8 cellular contexts compared by ENCODE assay signal in the genomic region with DNA sequence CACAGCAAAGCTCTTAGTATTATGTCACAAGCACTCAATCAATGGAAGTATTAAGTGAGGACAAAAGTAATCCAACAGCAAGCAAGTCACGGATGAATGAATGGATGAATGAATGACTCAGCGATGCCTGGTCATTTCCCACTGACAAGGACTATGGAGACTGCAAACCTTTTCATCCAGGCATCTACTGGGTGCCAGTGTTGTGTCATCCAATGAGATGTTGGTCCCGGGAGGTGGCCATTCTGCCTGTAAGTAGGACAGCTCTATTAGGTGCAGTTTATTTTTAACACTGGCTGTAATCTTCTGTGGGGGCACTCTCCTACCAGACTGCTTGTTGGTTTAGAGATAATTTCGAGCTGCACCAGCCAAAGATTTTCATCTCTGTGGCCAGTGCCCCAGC. TPM values are rescaled to one million over a fixed set of nuclear protein-coding genes. Genes with fewer than 3 reads are reported as not detected.
A peak's percentile ranks its signal among the peaks of the same experiment; 100 is the strongest.
DNase-seq lines count a peak whose midpoint lies in the region; ATAC-seq and TF ChIP-seq lines count a peak whose summit lies in the region.
"Had no signal": no experiment of that assay in that cellular context is flagged by ENCODE, and none has a peak within 500 bp of the region (broad histone marks: within the 10 kb centered on the region; RNA-seq: fewer than 3 reads in every experiment).

No MANE protein-coding gene starts in this region.

- TF ChIP-seq CTCF in HFFc6 (IDR thresholded peaks at IDR 0.05) (peak; percentile 50; the same call in 1 of the 2 replicates), right atrium auricular region (IDR thresholded peaks at IDR 0.05) (no peak), thyroid gland (IDR thresholded peaks at IDR 0.05) (peak in 2 of 6 experiments; percentile 31 to 50)

- 13 to 18% methylated on average over 4 of the region's 4 CpGs for WGBS in thyroid gland, 2 donors

- no peaks in the 10 kb centered on the region for H3K36me3 Mint-ChIP-seq in HFFc6 (ENCODE audit: low read depth)
- H3K36me3 Mint-ChIP-seq in stimulated activated effector memory CD8-positive, alpha-beta T cell treated with anti-CD3 and anti-CD28 coated beads, Interleukin-12 subunit alpha, Interleukin-12 subunit beta, amount 100 ng/mL, for 72 hours, result no peaks in the 10 kb centered on the region

- H3K4me1 ChIP-seq in right atrium auricular region (peaks cover 0 to 6% of the 10 kb centered on the region in 2 donors), thyroid gland (no peaks in the 10 kb centered on the region)

- intact Hi-C loops in thyroid gland (cut with DNase I), result no loop called here

- H3K36me3 ChIP-seq in right atrium auricular region, result no peaks in the 10 kb centered on the region
- H3K36me3 ChIP-seq in thyroid gland, result no peaks in the 10 kb centered on the region

- ATAC-seq in SK-N-SH treated with all-trans-retinoic acid at 6 μM for 48 hours, result peak; percentile 89
- ATAC-seq in stimulated activated effector memory CD8-positive, alpha-beta T cell treated with anti-CD3 and anti-CD28 coated beads, Interleukin-12 subunit alpha, Interleukin-12 subunit beta, amount 100 ng/mL, for 72 hours, result no peak

- H3K9me3 ChIP-seq in right atrium auricular region (no peaks in the 10 kb centered on the region), thyroid gland (no peaks in the 10 kb centered on the region)

- H3K4me3 ChIP-seq in right atrium auricular region, result no peak overlapping the region
- H3K4me3 ChIP-seq in thyroid gland (replicated peaks in 1 of 3), result no peak overlapping the region

- DNase-seq in HFFc6 (peak; percentile 60), right atrium auricular region (ENCODE audit: low spot score) (peak; percentile 71), thyroid gland (peak; percentile 56 to 64), EL (no peak), ureter (ENCODE audit: low spot score) (no peak)
- DNase-seq in stimulated activated effector memory CD8-positive, alpha-beta T cell treated with anti-CD3 and anti-CD28 coated beads, Interleukin-12 subunit alpha, Interleukin-12 subunit beta, amount 100 ng/mL, for 72 hours (ENCODE audit: low spot score in 2 of 2), result no peak
- DNase-seq: naive B cell had no signal

- H3K27me3 ChIP-seq in right atrium auricular region, result no peaks in the 10 kb centered on the region
- no peaks in the 10 kb centered on the region for H3K27me3 ChIP-seq in thyroid gland

- peaks cover 18% of the 10 kb centered on the region for H3K4me1 Mint-ChIP-seq in HFFc6 (ENCODE audit: low read depth)
- H3K4me1 Mint-ChIP-seq in stimulated activated effector memory CD8-positive, alpha-beta T cell treated with anti-CD3 and anti-CD28 coated beads, Interleukin-12 subunit alpha, Interleukin-12 subunit beta, amount 100 ng/mL, for 72 hours, result no peaks in the 10 kb centered on the region
- H3K4me1 Mint-ChIP-seq: naive B cell had no signal

- no peak overlapping the region for H3K27ac Mint-ChIP-seq in HFFc6
- H3K27ac Mint-ChIP-seq in stimulated activated effector memory CD8-positive, alpha-beta T cell treated with anti-CD3 and anti-CD28 coated beads, Interleukin-12 subunit alpha, Interleukin-12 subunit beta, amount 100 ng/mL, for 72 hours, result no peak overlapping the region
- H3K27ac Mint-ChIP-seq: naive B cell had no signal

- peaks cover 3% of the 10 kb centered on the region for H3K27me3 Mint-ChIP-seq in HFFc6 (ENCODE audit: insufficient read depth)

- no peaks in the 10 kb centered on the region for H3K9me3 Mint-ChIP-seq in HFFc6
- H3K9me3 Mint-ChIP-seq in stimulated activated effector memory CD8-positive, alpha-beta T cell treated with anti-CD3 and anti-CD28 coated beads, Interleukin-12 subunit alpha, Interleukin-12 subunit beta, amount 100 ng/mL, for 72 hours, result peaks cover under 1% of the 10 kb centered on the region

- H3K27ac ChIP-seq in right atrium auricular region (peak overlapping the region in 1 of 2 donors; percentile 62), thyroid gland (no peak overlapping the region)

- no peak for TF ChIP-seq POLR2A in thyroid gland (IDR thresholded peaks at IDR 0.05)

- H3K4me3 Mint-ChIP-seq in HFFc6, result no peak overlapping the region
- H3K4me3 Mint-ChIP-seq in stimulated activated effector memory CD8-positive, alpha-beta T cell treated with anti-CD3 and anti-CD28 coated beads, Interleukin-12 subunit alpha, Interleukin-12 subunit beta, amount 100 ng/mL, for 72 hours, result no peak overlapping the region
- H3K4me3 Mint-ChIP-seq: naive B cell had no signal

TF ChIP-seq in SK-N-SH treated with all-trans-retinoic acid at 6 μM for 48 hours, 23 proteins besides CTCF, POLR2A, EP300 and RAD21:
- TF ChIP-seq PATZ1 (CRISPR knock-in tag; IDR thresholded peaks at IDR 0.05; ENCODE audit: borderline replicate concordance) (no peak), RARB (CRISPR knock-in tag; IDR thresholded peaks at IDR 0.05) (no peak), ZNF8 (CRISPR knock-in tag; IDR thresholded peaks at IDR 0.05) (no peak), TOX (CRISPR knock-in tag; IDR thresholded peaks at IDR 0.05; ENCODE audit: borderline replicate concordance) (no peak), POU6F1 (CRISPR knock-in tag; IDR thresholded peaks at IDR 0.05; ENCODE audit: borderline replicate concordance, low read depth) (no peak), ESRRG (CRISPR knock-in tag; IDR thresholded peaks at IDR 0.05) (no peak), CSDC2 (CRISPR knock-in tag; IDR thresholded peaks at IDR 0.05) (no peak), ZFP3 (CRISPR knock-in tag; IDR thresholded peaks at IDR 0.05) (no peak), ZC3H10 (CRISPR knock-in tag; IDR thresholded peaks at IDR 0.05) (no peak), OSR1 (CRISPR knock-in tag; IDR thresholded peaks at IDR 0.05) (no peak), ZFP30 (CRISPR knock-in tag; IDR thresholded peaks at IDR 0.05) (no peak), ISL1 (CRISPR knock-in tag; IDR thresholded peaks at IDR 0.05) (no peak)
- TF ChIP-seq, protein P1, sequence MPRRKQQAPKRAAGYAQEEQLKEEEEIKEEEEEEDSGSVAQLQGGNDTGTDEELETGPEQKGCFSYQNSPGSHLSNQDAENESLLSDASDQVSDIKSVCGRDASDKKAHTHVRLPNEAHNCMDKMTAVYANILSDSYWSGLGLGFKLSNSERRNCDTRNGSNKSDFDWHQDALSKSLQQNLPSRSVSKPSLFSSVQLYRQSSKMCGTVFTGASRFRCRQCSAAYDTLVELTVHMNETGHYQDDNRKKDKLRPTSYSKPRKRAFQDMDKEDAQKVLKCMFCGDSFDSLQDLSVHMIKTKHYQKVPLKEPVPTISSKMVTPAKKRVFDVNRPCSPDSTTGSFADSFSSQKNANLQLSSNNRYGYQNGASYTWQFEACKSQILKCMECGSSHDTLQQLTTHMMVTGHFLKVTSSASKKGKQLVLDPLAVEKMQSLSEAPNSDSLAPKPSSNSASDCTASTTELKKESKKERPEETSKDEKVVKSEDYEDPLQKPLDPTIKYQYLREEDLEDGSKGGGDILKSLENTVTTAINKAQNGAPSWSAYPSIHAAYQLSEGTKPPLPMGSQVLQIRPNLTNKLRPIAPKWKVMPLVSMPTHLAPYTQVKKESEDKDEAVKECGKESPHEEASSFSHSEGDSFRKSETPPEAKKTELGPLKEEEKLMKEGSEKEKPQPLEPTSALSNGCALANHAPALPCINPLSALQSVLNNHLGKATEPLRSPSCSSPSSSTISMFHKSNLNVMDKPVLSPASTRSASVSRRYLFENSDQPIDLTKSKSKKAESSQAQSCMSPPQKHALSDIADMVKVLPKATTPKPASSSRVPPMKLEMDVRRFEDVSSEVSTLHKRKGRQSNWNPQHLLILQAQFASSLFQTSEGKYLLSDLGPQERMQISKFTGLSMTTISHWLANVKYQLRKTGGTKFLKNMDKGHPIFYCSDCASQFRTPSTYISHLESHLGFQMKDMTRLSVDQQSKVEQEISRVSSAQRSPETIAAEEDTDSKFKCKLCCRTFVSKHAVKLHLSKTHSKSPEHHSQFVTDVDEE (CRISPR knock-in tag; IDR thresholded peaks at IDR 0.05), result no peak

RNA-seq across cellular contexts. Expression of gene STAB2, which starts 39.4 kb away (rescaled TPM):
- not detected for total RNA-seq in HFFc6 (2021; fragmentation: NEBNext Ultra II Directional; extraction: Animal tissue kit (Norgen Biotek cat#: 25700))
- total RNA-seq in right atrium auricular region (under 1 TPM in 1 of 2 donors, not detected in 1; 0.11 TPM), thyroid gland (1 to 10 TPM in 2 of 4 donors, under 1 TPM in 2; 0.27 to 6.5 (median 1.2) TPM), ureter (0.29 TPM)

Comparison
In these comparisons a context has a peak if more than half of its experiments do, and no peak if none do; other contexts are left out.
1. DNase-seq: peak in HFFc6 (single experiment), right atrium auricular region (single experiment) and thyroid gland (2 of 2); none in EL (single experiment), stimulated activated effector memory CD8-positive, alpha-beta T cell treated with anti-CD3 and anti-CD28 coated beads, Interleukin-12 subunit alpha, Interleukin-12 subunit beta, amount 100 ng/mL, for 72 hours (0 of 2) and ureter (single experiment).